Comparison of ENCODE assay signal across 1 cellular context in the genomic region with DNA sequence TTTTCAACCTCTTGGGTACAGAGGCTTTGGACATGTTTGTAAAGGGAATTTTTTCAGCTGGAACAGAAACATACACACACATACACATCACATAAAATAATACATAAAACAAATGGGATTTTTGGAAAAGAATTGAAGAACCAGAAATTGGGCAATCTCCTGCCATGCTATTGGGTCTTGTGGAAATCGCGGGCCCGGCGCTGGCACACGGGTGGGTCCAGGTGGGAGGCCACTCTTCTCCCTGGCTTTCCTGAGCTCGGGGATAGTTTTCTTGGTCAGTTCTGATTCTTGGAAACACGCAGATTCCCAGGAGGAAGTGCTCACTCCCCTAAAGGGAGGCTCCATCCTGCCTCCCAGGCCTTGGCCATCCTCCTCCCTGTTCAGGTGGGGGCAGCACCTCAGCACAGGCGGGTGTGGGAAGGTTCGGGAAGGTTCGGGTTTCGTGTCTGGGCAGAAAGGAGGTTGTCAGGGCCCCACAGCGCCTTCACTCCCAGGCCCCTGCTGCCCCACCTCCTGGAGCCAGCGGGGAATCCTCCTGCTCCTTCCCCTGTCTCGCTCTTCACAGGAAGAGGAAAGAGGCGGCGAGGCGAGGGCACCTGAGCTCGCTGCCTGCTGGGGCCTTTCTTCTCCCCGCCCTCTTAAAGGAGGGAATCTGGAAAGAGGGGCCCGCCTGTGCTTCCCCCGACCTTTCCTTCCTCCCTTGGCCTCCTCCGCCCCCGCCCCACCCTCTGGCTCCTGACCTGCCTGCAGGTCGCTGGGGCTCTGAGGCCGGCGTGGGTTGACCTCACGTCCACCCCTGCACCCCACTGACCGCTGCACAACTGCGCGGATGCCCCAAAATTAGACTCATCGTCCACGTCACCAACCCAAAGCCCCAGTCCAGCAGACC.
TF ChIP-seq lines count a peak whose summit lies in the region.

No MANE protein-coding gene starts in this region.

TF ChIP-seq in GM23338, 12 proteins besides CTCF, POLR2A, EP300 and RAD21:
- TF ChIP-seq, protein P1, sequence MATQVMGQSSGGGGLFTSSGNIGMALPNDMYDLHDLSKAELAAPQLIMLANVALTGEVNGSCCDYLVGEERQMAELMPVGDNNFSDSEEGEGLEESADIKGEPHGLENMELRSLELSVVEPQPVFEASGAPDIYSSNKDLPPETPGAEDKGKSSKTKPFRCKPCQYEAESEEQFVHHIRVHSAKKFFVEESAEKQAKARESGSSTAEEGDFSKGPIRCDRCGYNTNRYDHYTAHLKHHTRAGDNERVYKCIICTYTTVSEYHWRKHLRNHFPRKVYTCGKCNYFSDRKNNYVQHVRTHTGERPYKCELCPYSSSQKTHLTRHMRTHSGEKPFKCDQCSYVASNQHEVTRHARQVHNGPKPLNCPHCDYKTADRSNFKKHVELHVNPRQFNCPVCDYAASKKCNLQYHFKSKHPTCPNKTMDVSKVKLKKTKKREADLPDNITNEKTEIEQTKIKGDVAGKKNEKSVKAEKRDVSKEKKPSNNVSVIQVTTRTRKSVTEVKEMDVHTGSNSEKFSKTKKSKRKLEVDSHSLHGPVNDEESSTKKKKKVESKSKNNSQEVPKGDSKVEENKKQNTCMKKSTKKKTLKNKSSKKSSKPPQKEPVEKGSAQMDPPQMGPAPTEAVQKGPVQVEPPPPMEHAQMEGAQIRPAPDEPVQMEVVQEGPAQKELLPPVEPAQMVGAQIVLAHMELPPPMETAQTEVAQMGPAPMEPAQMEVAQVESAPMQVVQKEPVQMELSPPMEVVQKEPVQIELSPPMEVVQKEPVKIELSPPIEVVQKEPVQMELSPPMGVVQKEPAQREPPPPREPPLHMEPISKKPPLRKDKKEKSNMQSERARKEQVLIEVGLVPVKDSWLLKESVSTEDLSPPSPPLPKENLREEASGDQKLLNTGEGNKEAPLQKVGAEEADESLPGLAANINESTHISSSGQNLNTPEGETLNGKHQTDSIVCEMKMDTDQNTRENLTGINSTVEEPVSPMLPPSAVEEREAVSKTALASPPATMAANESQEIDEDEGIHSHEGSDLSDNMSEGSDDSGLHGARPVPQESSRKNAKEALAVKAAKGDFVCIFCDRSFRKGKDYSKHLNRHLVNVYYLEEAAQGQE (IDR thresholded peaks at IDR 0.05; ENCODE audit: unreplicated experiment) = no peak
- TF ChIP-seq POLR2AphosphoS5 (IDR thresholded peaks at IDR 0.05; ENCODE audit: low read depth) = no peak
- no peak for TF ChIP-seq EZH2 (IDR thresholded peaks at IDR 0.05; ENCODE audit: low read depth, unreplicated experiment)
- TF ChIP-seq ZNF114 (CRISPR knock-in tag; IDR thresholded peaks at IDR 0.05) = no peak
- no peak for TF ChIP-seq STAT1 (IDR thresholded peaks at IDR 0.05; ENCODE audit: unreplicated experiment)
- TF ChIP-seq, protein P2, sequence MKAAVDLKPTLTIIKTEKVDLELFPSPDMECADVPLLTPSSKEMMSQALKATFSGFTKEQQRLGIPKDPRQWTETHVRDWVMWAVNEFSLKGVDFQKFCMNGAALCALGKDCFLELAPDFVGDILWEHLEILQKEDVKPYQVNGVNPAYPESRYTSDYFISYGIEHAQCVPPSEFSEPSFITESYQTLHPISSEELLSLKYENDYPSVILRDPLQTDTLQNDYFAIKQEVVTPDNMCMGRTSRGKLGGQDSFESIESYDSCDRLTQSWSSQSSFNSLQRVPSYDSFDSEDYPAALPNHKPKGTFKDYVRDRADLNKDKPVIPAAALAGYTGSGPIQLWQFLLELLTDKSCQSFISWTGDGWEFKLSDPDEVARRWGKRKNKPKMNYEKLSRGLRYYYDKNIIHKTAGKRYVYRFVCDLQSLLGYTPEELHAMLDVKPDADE (IDR thresholded peaks at IDR 0.05) = no peak
- no peak for TF ChIP-seq ZNF331 (CRISPR knock-in tag; IDR thresholded peaks at IDR 0.05; ENCODE audit: low read depth)
